In genomic region chr17:60602871-60603270, GRCh38 we compare ENCODE assay signal across 8 cellular contexts. TPM values are rescaled to one million over a fixed set of nuclear protein-coding genes. Genes with fewer than 3 reads are reported as not detected.
A peak's percentile ranks its signal among the peaks of the same experiment; 100 is the strongest.
DNase-seq lines count a peak whose midpoint lies in the region; ATAC-seq and TF ChIP-seq lines count a peak whose summit lies in the region.

No MANE protein-coding gene starts in this region.

- TF ChIP-seq EP300 in sigmoid colon (IDR thresholded peaks at IDR 0.05), result no peak

- H3K9me3 ChIP-seq in T-helper 17 cell (ENCODE audit: control insufficient read depth, low read length, poor library complexity, severe bottlenecking), result no peaks in the 10 kb centered on the region
- H3K9me3 ChIP-seq in sigmoid colon, result no peaks in the 10 kb centered on the region

- no peak for TF ChIP-seq CTCF in fibroblast of pulmonary artery (IDR thresholded peaks at IDR 0.05; ENCODE audit: low read length, missing control alignments)
- no peak for TF ChIP-seq CTCF in sigmoid colon (IDR thresholded peaks at IDR 0.05)

- H3K27me3 Mint-ChIP-seq in T-helper 17 cell, result no peaks in the 10 kb centered on the region

- ATAC-seq in T-helper 17 cell, result no peak
- no peak for ATAC-seq in HG03460 (IDR thresholded peaks at IDR 0.05; ENCODE audit: unreplicated experiment)

- no peaks in the 10 kb centered on the region for H3K27me3 ChIP-seq in H7 (ENCODE audit: control insufficient read depth, insufficient read depth, low read length)
- no peaks in the 10 kb centered on the region for H3K27me3 ChIP-seq in sigmoid colon

- TF ChIP-seq POLR2A in sigmoid colon (IDR thresholded peaks at IDR 0.05), result no peak

- DNase-seq in H7 (no peak), T-helper 17 cell (no peak), fibroblast of pulmonary artery (ENCODE audit: low read depth) (no peak), sigmoid colon (no peak), SIG-M5 treated with dmso at 0.1 percent for 504 hours (lab: John Stamatoyannopoulos, UW; ENCODE audit: unreplicated experiment) (no peak), Ammon's horn (ENCODE audit: low spot score) (no peak), NCI-H146 treated with DMSO at 0.1 percent for 48 hours (lab: John Stamatoyannopoulos, UW; ENCODE audit: unreplicated experiment) (no peak)

- H3K36me3 Mint-ChIP-seq in T-helper 17 cell (ENCODE audit: low read depth), result no peaks in the 10 kb centered on the region

- WGBS in sigmoid colon, 2 donors, result 1 to 5% methylated on average over 1 of the region's 1 CpG

- H3K4me3 ChIP-seq in H7 (ENCODE audit: insufficient read depth, low read depth, low read length) (peak overlapping the region; percentile 94; the same call in 1 of the 2 replicates), fibroblast of pulmonary artery (replicated peaks; ENCODE audit: low read depth, low read length) (peak overlapping the region; percentile 96), sigmoid colon (peak overlapping the region; percentile 64 to 98 (median 88))

- H3K27ac Mint-ChIP-seq in T-helper 17 cell, result no peak overlapping the region

- H3K27ac ChIP-seq in sigmoid colon, result peak overlapping the region; percentile 97 to 99 (median 98)

- H3K36me3 ChIP-seq in H7 (replicated peaks; ENCODE audit: control insufficient read depth, insufficient read depth, low read length), result no peaks in the 10 kb centered on the region
- no peaks in the 10 kb centered on the region for H3K36me3 ChIP-seq in sigmoid colon

- peaks cover 30% of the 10 kb centered on the region for H3K4me1 Mint-ChIP-seq in T-helper 17 cell

- H3K4me1 ChIP-seq in sigmoid colon, result peaks cover 0 to 46% (median 34%) of the 10 kb centered on the region in 4 donors

- intact Hi-C loops in sigmoid colon (cut with DNase I), result loop anchor here (5.0 kb wide), 1 partner anchor 36 kb away; no protein-coding TSS in a partner anchor

- peak overlapping the region; percentile 79 for H3K4me3 Mint-ChIP-seq in T-helper 17 cell

RNA-seq across cellular contexts. Expression of gene PPM1D, which starts 2.9 kb away (rescaled TPM):
- total RNA-seq in H7 (2014; rRNA removed; shearing (Covaris generic)), result 9.6 and 13.9 TPM in 2 replicates
- total RNA-seq in T-helper 17 cell (10 to 100 TPM; 20.0 to 24.5 TPM), sigmoid colon (10 to 100 TPM in 2 of 4 donors, 1 to 10 TPM in 2; 9.6 to 13.8 (median 10.6) TPM)
- 1 to 10 TPM; 5.4 to 7.6 (median 6.2) TPM for polyA plus RNA-seq in sigmoid colon
